ENCODE assay signal across 8 cellular contexts in genomic region chr16:67226804-67227566, GRCh38. TPM values are rescaled to one million over a fixed set of nuclear protein-coding genes. Genes with fewer than 3 reads are reported as not detected.
DNase-seq lines count a peak whose midpoint lies in the region; ATAC-seq lines count a peak whose summit lies in the region.

TMEM208 (plus strand) TSS chr16:67227130; CDS start chr16:67227219, 89 bp downstream.

- peak within 1 kb of the TSS; percentile 94 for H3K27ac Mint-ChIP-seq in activated CD4-positive, alpha-beta T cell treated with anti-CD3 and anti-CD28 coated beads, Interleukin-2, amount 10 ng/mL, durations not matched to agents 7 days and 5 days

- H3K4me3 Mint-ChIP-seq in activated CD4-positive, alpha-beta T cell treated with anti-CD3 and anti-CD28 coated beads, Interleukin-2, amount 10 ng/mL, durations not matched to agents 7 days and 5 days: peak within 1 kb of the TSS; percentile 98

- H3K4me2 ChIP-seq in BLaER1: peak within 1 kb of the TSS; percentile 95

- peaks cover 51% of the 10 kb centered on the region for H3K4me1 Mint-ChIP-seq in activated CD4-positive, alpha-beta T cell treated with anti-CD3 and anti-CD28 coated beads, Interleukin-2, amount 10 ng/mL, durations not matched to agents 7 days and 5 days

- H3K9me3 Mint-ChIP-seq in activated CD4-positive, alpha-beta T cell treated with anti-CD3 and anti-CD28 coated beads, Interleukin-2, amount 10 ng/mL, durations not matched to agents 7 days and 5 days: no peaks in the 10 kb centered on the region

- peak within 1 kb of the TSS; percentile 86 for H3K9ac ChIP-seq in BLaER1

- H3K9me3 ChIP-seq in BLaER1: no peaks in the 10 kb centered on the region

- no peaks in the 10 kb centered on the region for H3K27me3 ChIP-seq in BLaER1

- H3K27me3 Mint-ChIP-seq in activated CD4-positive, alpha-beta T cell treated with anti-CD3 and anti-CD28 coated beads, Interleukin-2, amount 10 ng/mL, durations not matched to agents 7 days and 5 days: no peaks in the 10 kb centered on the region

- peaks cover 42% of the 10 kb centered on the region for H3K36me3 ChIP-seq in BLaER1

- H4K20me1 ChIP-seq in BLaER1: peaks cover 40% of the 10 kb centered on the region

- ATAC-seq in GM19324 (IDR thresholded peaks at IDR 0.05; ENCODE audit: low FRiP score, unreplicated experiment) (peak; percentile 94), HG03469 (IDR thresholded peaks at IDR 0.05; ENCODE audit: unreplicated experiment) (peak; percentile 77)

- POLR2A ChIA-PET in activated CD4-positive, alpha-beta T cell treated with anti-CD3 and anti-CD28 coated beads, Interleukin-2, amount 10 ng/mL, durations not matched to agents 7 days and 5 days (lab: Charles Lee): interaction anchor here (1.3 kb wide), 1 partner anchor 17 kb away, joined by 7 read pairs; no protein-coding TSS in a partner anchor

- peaks cover 26% of the 10 kb centered on the region for H3K4me1 ChIP-seq in BLaER1

- CTCF ChIA-PET in activated CD4-positive, alpha-beta T cell treated with anti-CD3 and anti-CD28 coated beads, Interleukin-2, amount 10 ng/mL, durations not matched to agents 7 days and 5 days (lab: Charles Lee): interaction anchor here (0.5 to 3.6 kb wide), 16 partner anchors 8 to 294 kb away, joined by 3 to 24 read pairs (median 4); partner anchors contain the start of genes FHOD1 and MATCAP1

- peak within 1 kb of the TSS; percentile 87 for H3K4me3 ChIP-seq in BLaER1

- peaks cover 25% of the 10 kb centered on the region for H3K36me3 Mint-ChIP-seq in activated CD4-positive, alpha-beta T cell treated with anti-CD3 and anti-CD28 coated beads, Interleukin-2, amount 10 ng/mL, durations not matched to agents 7 days and 5 days (ENCODE audit: low read depth)

- peak within 1 kb of the TSS; percentile 84 for H3K27ac ChIP-seq in BLaER1

- DNase-seq in NCI-H69 (lab: John Stamatoyannopoulos, UW): peak; percentile 97
- DNase-seq in activated CD4-positive, alpha-beta T cell treated with anti-CD3 and anti-CD28 coated beads, Interleukin-2, amount 10 ng/mL, durations not matched to agents 7 days and 5 days: peak; percentile 99
- peak; percentile 99 for DNase-seq in dedifferentiated amniotic fluid mesenchymal stem cell (ENCODE audit: extremely low spot score)
- peak; percentile 100 for DNase-seq in left kidney (ENCODE audit: low read depth, low spot score)
- DNase-seq in stimulated activated CD4-positive, alpha-beta T cell treated with anti-CD3 and anti-CD28 coated beads, Interleukin-2, amount 100 ng/mL, for 24 hours: peak; percentile 98 to 99

RNA-seq across cellular contexts. Expression of gene TMEM208, which starts in this region (rescaled TPM):
- 10 to 100 TPM; 25.8 to 40.8 TPM for total RNA-seq in activated CD4-positive, alpha-beta T cell treated with anti-CD3 and anti-CD28 coated beads, Interleukin-2, amount 10 ng/mL, durations not matched to agents 7 days and 5 days

Comparison
In these comparisons a context has a peak if more than half of its experiments do, and no peak if none do; other contexts are left out.
1. Peak in every context shown above with its lines: DNase-seq, ATAC-seq, H3K4me3 ChIP-seq and H3K27ac ChIP-seq.